8 cellular contexts compared by ENCODE assay signal in the genomic region with DNA sequence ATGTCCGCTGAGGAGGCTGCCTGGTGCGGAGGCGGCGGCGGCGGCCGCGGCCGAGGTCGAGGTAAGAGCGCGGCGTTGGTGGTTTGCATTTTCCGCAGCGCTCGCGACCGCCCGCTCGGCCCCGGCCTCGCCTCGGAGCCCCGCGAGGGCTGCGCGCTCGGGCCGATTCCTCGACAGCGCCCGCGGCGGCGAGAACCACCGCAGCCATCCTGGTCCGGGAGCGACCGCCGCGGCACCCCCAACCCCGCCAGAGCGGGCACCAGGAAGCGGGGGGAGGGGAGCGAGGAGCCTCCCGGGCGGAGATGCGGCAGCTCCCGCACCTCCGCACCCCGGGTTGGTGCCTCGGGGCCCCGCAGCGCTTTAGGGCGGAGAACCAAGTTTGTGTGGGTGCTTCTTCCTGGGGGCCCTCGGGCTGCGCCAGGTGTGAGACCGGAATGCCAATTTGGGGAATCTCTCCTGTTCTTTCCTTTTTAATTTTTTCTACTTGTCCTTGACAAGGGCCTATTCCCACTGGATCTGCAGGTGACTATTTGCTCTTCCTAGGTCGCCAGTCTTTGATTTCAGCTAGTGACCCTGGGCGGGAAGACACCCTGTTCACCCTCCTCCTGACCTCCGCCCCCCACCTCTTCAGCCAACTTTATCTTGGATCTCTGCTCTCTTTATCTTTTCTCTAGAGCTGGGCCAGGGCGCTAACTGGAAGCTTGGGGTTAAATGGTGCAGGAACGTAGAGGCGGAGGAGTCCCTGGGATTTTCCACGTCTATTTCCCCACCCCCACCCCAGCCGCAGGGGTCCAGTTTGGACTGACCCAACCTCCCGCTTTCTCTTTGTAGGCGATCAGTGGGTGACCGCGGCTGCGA. TPM values are rescaled to one million over a fixed set of nuclear protein-coding genes. Genes with fewer than 3 reads are reported as not detected.
DNase-seq lines count a peak whose midpoint lies in the region; ATAC-seq, FAIRE-seq and TF ChIP-seq lines count a peak whose summit lies in the region.

Gene SOCS2 (plus strand): TSS at position 822 of the 858 bp plus-strand sequence. CDS start 223 bp downstream, outside the sequence.

- no peaks in the 10 kb centered on the region for H3K9me3 ChIP-seq in pancreas

- peak; percentile 11 for ATAC-seq in GM21529 (IDR thresholded peaks at IDR 0.05; ENCODE audit: unreplicated experiment)
- peak; percentile 0 for ATAC-seq in Right ventricle myocardium inferior
- ATAC-seq in pancreas = peak; percentile 1 to 3 (median 2)
- no peak for ATAC-seq in GM18517 (IDR thresholded peaks at IDR 0.05; ENCODE audit: unreplicated experiment)
- no peak for ATAC-seq in GM21390 (IDR thresholded peaks at IDR 0.05; ENCODE audit: unreplicated experiment)

- DNase-seq in ACHN (peak; percentile 67), NCI-H774 (lab: John Stamatoyannopoulos, UW) (peak; percentile 48), Right ventricle myocardium inferior (ENCODE audit: missing footprints) (peak; percentile 66), pancreas (peak in 5 of 6 donors; percentile 32 to 77 (median 44))
- peak; percentile 12 for DNase-seq in activated effector memory CD4-positive, alpha-beta T cell treated with Interleukin-2 at 50 U/mL for 16 hours

- in situ Hi-C loops in ACHN (cut with HindIII; ENCODE audit: low pct_ligation_motif_present, low pct_unique_long_range_greater_than_20kb, low sequenced_read_pairs) = no loop called here

- H3K27ac ChIP-seq in pancreas = peak within 1 kb of the TSS; percentile 81 to 85 (median 83)

- WGBS in pancreas, 2 donors = 1% methylated on average over 49 to 71 of the region's 71 CpGs

- H3K36me3 ChIP-seq in pancreas = no peaks in the 10 kb centered on the region

- no peak for TF ChIP-seq CTCF in pancreas (IDR thresholded peaks at IDR 0.05)

- FAIRE-seq in pancreas (lab: Jason Lieb, UNC) = no peak

- intact Hi-C loops in Right ventricle myocardium inferior (cut with DNase I) (loop anchor here (1.0 to 10.0 kb wide), 7 partner anchors 19 to 503 kb away; no protein-coding TSS in a partner anchor), pancreas (cut with DNase I) (no loop called here)

- no peaks in the 10 kb centered on the region for H3K4me1 ChIP-seq in pancreas

- no peaks in the 10 kb centered on the region for H3K27me3 ChIP-seq in pancreas

- H3K4me3 ChIP-seq in pancreas = peak within 1 kb of the TSS; percentile 66 to 79 (median 72)

RNA-seq across cellular contexts. Expression of gene SOCS2, which starts in this region (rescaled TPM):
- 7.2 TPM for total RNA-seq in Right ventricle myocardium inferior
- total RNA-seq in pancreas = 1 to 10 TPM; 3.2 to 6.1 (median 5.4) TPM
- 10 to 100 TPM in 1 of 2 donors, 1 to 10 TPM in 1; 9.0 to 14.8 TPM for polyA plus RNA-seq in pancreas

Comparison
In these comparisons a context has a peak if more than half of its experiments do, and no peak if none do; other contexts are left out.
1. DNase-seq: peak in every context shown above with its lines; median percentile 67 in ACHN; 66 in Right ventricle myocardium inferior; 48 in NCI-H774; 44 in pancreas; 12 in activated effector memory CD4-positive, alpha-beta T cell treated with Interleukin-2 at 50 U/mL for 16 hours.
2. ATAC-seq: peak in GM21529 (single experiment), Right ventricle myocardium inferior (single experiment) and pancreas (4 of 4); none in GM18517 (single experiment) and GM21390 (single experiment).